ENCODE assay signal across 10 cellular contexts in the genomic region with DNA sequence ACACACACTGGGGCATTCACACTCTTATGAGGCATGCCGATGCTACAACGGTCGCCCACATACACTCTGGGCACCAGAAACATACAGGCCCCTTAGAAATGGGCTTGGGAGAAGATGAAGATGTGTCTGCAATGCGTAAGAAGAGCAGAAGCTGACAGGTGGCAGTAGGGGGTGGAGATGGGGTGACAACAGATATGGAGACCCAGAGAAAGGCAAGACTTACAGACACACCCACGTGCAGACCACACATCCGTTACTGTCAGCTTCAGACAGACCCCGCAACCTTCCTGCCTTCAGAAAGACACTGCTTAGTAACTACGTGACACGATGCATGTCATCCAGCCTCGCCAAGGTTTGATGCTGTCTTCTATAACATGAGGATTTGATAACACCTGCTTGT.
DNase-seq lines count a peak whose midpoint lies in the region; ATAC-seq and TF ChIP-seq lines count a peak whose summit lies in the region.
"Had no signal": no experiment of that assay in that cellular context is flagged by ENCODE, and none has a peak within 500 bp of the region (broad histone marks: within the 10 kb centered on the region; RNA-seq: fewer than 3 reads in every experiment).

No MANE protein-coding gene starts in this region.

- peak; percentile 66 for ATAC-seq in activated CD8-positive, alpha-beta memory T cell treated with anti-CD3 and anti-CD28 coated beads, Interleukin-2, amount 10 ng/mL, durations not matched to agents 7 days and 5 days
- ATAC-seq in GM18909 (IDR thresholded peaks at IDR 0.05; ENCODE audit: poor library complexity, unreplicated experiment), result no peak
- ATAC-seq in GM21447 (IDR thresholded peaks at IDR 0.05; ENCODE audit: unreplicated experiment), result no peak

- H3K4me2 ChIP-seq in hepatocyte, result no peak overlapping the region

- H3K27me3 ChIP-seq in hepatocyte, result no peaks in the 10 kb centered on the region

- peak overlapping the region; percentile 48 for H3K4me3 Mint-ChIP-seq in activated CD8-positive, alpha-beta memory T cell treated with anti-CD3 and anti-CD28 coated beads, Interleukin-2, amount 10 ng/mL, durations not matched to agents 7 days and 5 days

- WGBS in hepatocyte (ENCODE audit: low lambda C conversion rate, missing lambda C conversion rate), result 86% methylated on average over 10 of the region's 10 CpGs

- H3K4me3 ChIP-seq in Jurkat, Clone E6-1 (ENCODE audit: low read length), result peak overlapping the region; percentile 37
- no peak overlapping the region for H3K4me3 ChIP-seq in hepatocyte

- H3K9me3 Mint-ChIP-seq in activated CD8-positive, alpha-beta memory T cell treated with anti-CD3 and anti-CD28 coated beads, Interleukin-2, amount 10 ng/mL, durations not matched to agents 7 days and 5 days (ENCODE audit: low read depth), result no peaks in the 10 kb centered on the region
- H3K9me3 Mint-ChIP-seq: H9 had no signal

- peak overlapping the region; percentile 63 for H3K27ac ChIP-seq in hepatocyte

- H3K27ac Mint-ChIP-seq in activated CD8-positive, alpha-beta memory T cell treated with anti-CD3 and anti-CD28 coated beads, Interleukin-2, amount 10 ng/mL, durations not matched to agents 7 days and 5 days, result peak overlapping the region; percentile 99

- no peaks in the 10 kb centered on the region for H4K20me1 ChIP-seq in hepatocyte (ENCODE audit: insufficient read depth, poor library complexity, severe bottlenecking)

- H2AFZ ChIP-seq in hepatocyte, result no peak overlapping the region

- peaks cover 88% of the 10 kb centered on the region for H3K4me1 Mint-ChIP-seq in activated CD8-positive, alpha-beta memory T cell treated with anti-CD3 and anti-CD28 coated beads, Interleukin-2, amount 10 ng/mL, durations not matched to agents 7 days and 5 days

- peaks cover 10% of the 10 kb centered on the region for H3K36me3 Mint-ChIP-seq in activated CD8-positive, alpha-beta memory T cell treated with anti-CD3 and anti-CD28 coated beads, Interleukin-2, amount 10 ng/mL, durations not matched to agents 7 days and 5 days

- CTCF ChIA-PET in activated CD8-positive, alpha-beta memory T cell treated with anti-CD3 and anti-CD28 coated beads, Interleukin-2, amount 10 ng/mL, durations not matched to agents 7 days and 5 days (lab: Charles Lee), result interaction anchor here (1.0 to 17.7 kb wide), 7 partner anchors 10 to 161 kb away, joined by 3 to 666 read pairs (median 6); a partner anchor contains a TSS

- H3K36me3 ChIP-seq in hepatocyte (replicated peaks; ENCODE audit: insufficient read depth, low read depth), result no peaks in the 10 kb centered on the region

- no peak for TF ChIP-seq CTCF in hepatocyte (IDR thresholded peaks at IDR 0.05; ENCODE audit: poor library complexity)

- H3K9me2 ChIP-seq in hepatocyte (replicated peaks; ENCODE audit: insufficient read depth), result no peaks in the 10 kb centered on the region

- H3K4me1 ChIP-seq in hepatocyte (ENCODE audit: insufficient read depth), result peaks cover 4% of the 10 kb centered on the region

- no peaks in the 10 kb centered on the region for H3K9me3 ChIP-seq in hepatocyte (ENCODE audit: low read depth)

- no peaks in the 10 kb centered on the region for H3K27me3 Mint-ChIP-seq in activated CD8-positive, alpha-beta memory T cell treated with anti-CD3 and anti-CD28 coated beads, Interleukin-2, amount 10 ng/mL, durations not matched to agents 7 days and 5 days

- no peaks in the 10 kb centered on the region for H3K79me2 ChIP-seq in hepatocyte

- peak; percentile 98 for DNase-seq in Jurkat, Clone E6-1 (ENCODE audit: low read depth, low spot score)
- peak; percentile 95 for DNase-seq in activated CD8-positive, alpha-beta memory T cell treated with anti-CD3 and anti-CD28 coated beads, Interleukin-2, amount 10 ng/mL, durations not matched to agents 7 days and 5 days
- DNase-seq in hepatocyte (ENCODE audit: low spot score), result peak; percentile 2
- DNase-seq in stimulated activated CD8-positive, alpha-beta memory T cell treated with anti-CD3 and anti-CD28 coated beads, Interleukin-15, amount 100 ng/mL, for 48 hours (ENCODE audit: low read depth in 2 of 2), result peak; percentile 72 to 78
- no peak for DNase-seq in NCI-H2107 (lab: John Stamatoyannopoulos, UW)
- no peak for DNase-seq in germinal center (ENCODE audit: low spot score)
- DNase-seq: foreskin fibroblast, H9 had no signal

Comparison
In these comparisons a context has a peak if more than half of its experiments do, and no peak if none do; other contexts are left out.
1. DNase-seq: peak in Jurkat, Clone E6-1 (single experiment), activated CD8-positive, alpha-beta memory T cell treated with anti-CD3 and anti-CD28 coated beads, Interleukin-2, amount 10 ng/mL, durations not matched to agents 7 days and 5 days (single experiment), hepatocyte (single experiment) and stimulated activated CD8-positive, alpha-beta memory T cell treated with anti-CD3 and anti-CD28 coated beads, Interleukin-15, amount 100 ng/mL, for 48 hours (2 of 2); none in NCI-H2107 (single experiment) and germinal center (single experiment).